Comparison of ENCODE assay signal across 2 cellular contexts in genomic region chr6:157519255-157520116, GRCh38.
A peak's percentile ranks its signal among the peaks of the same experiment; 100 is the strongest.
TF ChIP-seq lines count a peak whose summit lies in the region.

No MANE protein-coding gene starts in this region.

TF ChIP-seq in HCT116, 20 proteins besides CTCF, POLR2A, EP300 and RAD21 (continued from another document):
- TF ChIP-seq REST (IDR thresholded peaks at IDR 0.05; ENCODE audit: low read depth): no peak
- no peak for TF ChIP-seq ELF1 (IDR thresholded peaks at IDR 0.05; ENCODE audit: borderline replicate concordance, low read depth)
- TF ChIP-seq ZBTB33 (IDR thresholded peaks at IDR 0.05; ENCODE audit: extremely low read depth, insufficient replicate concordance, low read length): no peak
- TF ChIP-seq FOSL1 (IDR thresholded peaks at IDR 0.05; ENCODE audit: low read depth): no peak
- TF ChIP-seq ZNF274 (IDR thresholded peaks at IDR 0.05; ENCODE audit: low read depth, low read length): no peak
- TF ChIP-seq POLR2AphosphoS5 (IDR thresholded peaks at IDR 0.05; ENCODE audit: low read depth, low read length): no peak
- no peak for TF ChIP-seq MAX (IDR thresholded peaks at IDR 0.05)
- TF ChIP-seq SRF (IDR thresholded peaks at IDR 0.05; ENCODE audit: low read depth): no peak
- TF ChIP-seq JUND (IDR thresholded peaks at IDR 0.05): no peak
- no peak for TF ChIP-seq SP1 (IDR thresholded peaks at IDR 0.05; ENCODE audit: low read depth)
- TF ChIP-seq TCF7L2 (IDR thresholded peaks at IDR 0.05; ENCODE audit: borderline replicate concordance, extremely low read depth, insufficient read depth, insufficient read length): no peak
- no peak for TF ChIP-seq CEBPB (IDR thresholded peaks at IDR 0.05; ENCODE audit: low read depth)
- no peak for TF ChIP-seq ZFX (IDR thresholded peaks at IDR 0.05)
- TF ChIP-seq YY1 (IDR thresholded peaks at IDR 0.05; ENCODE audit: extremely low read depth, insufficient replicate concordance, low read depth, low read length): no peak
- TF ChIP-seq ATF3 (IDR thresholded peaks at IDR 0.05): no peak

TF ChIP-seq in K562, 482 proteins besides CTCF, POLR2A, EP300 and RAD21 (continued from another document and continues in another):
- TF ChIP-seq TAF1 (IDR thresholded peaks at IDR 0.05; ENCODE audit: control insufficient read depth, extremely low read depth, insufficient read depth, low read length, severe bottlenecking) (no peak), SOX6 (IDR thresholded peaks at IDR 0.05) (no peak), ZFPM2 (CRISPR knock-in tag; IDR thresholded peaks at IDR 0.05) (no peak), ZNF444 (CRISPR knock-in tag; IDR thresholded peaks at IDR 0.05) (no peak), ZNF436 (CRISPR knock-in tag; IDR thresholded peaks at IDR 0.05) (no peak), CC2D1A (IDR thresholded peaks at IDR 0.05) (no peak), JUNB (CRISPR knock-in tag; conservative IDR thresholded peaks at IDR 0.05) (no peak), NKRF (IDR thresholded peaks at IDR 0.05; ENCODE audit: borderline replicate concordance) (no peak), MYC (IDR thresholded peaks at IDR 0.05; ENCODE audit: low read depth, low read length) (no peak), MYC (CRISPR knock-in tag; IDR thresholded peaks at IDR 0.05; ENCODE audit: borderline replicate concordance, low read depth) (no peak), RBM14 (IDR thresholded peaks at IDR 0.05; ENCODE audit: borderline replicate concordance, insufficient read depth, low read depth, low read length) (no peak), ZNF431 (CRISPR knock-in tag; IDR thresholded peaks at IDR 0.05) (no peak), VEZF1 (CRISPR knock-in tag; IDR thresholded peaks at IDR 0.05) (no peak), MXI1 (IDR thresholded peaks at IDR 0.05; ENCODE audit: low read depth, low read length) (no peak), ZSCAN32 (CRISPR knock-in tag; IDR thresholded peaks at IDR 0.05) (no peak), TSHZ1 (CRISPR knock-in tag; IDR thresholded peaks at IDR 0.05) (no peak), ZNF717 (CRISPR knock-in tag; IDR thresholded peaks at IDR 0.05) (no peak), ATF4 (CRISPR knock-in tag; IDR thresholded peaks at IDR 0.05) (no peak), THRA (IDR thresholded peaks at IDR 0.05) (no peak), HMBOX1 (IDR thresholded peaks at IDR 0.05) (no peak), ZEB2 (IDR thresholded peaks at IDR 0.05) (0 out of 2 replicates have a peak, but pooled peaks have one; percentile 11), ZNF589 (CRISPR knock-in tag; IDR thresholded peaks at IDR 0.05; ENCODE audit: low read depth) (no peak), ZNF3 (CRISPR knock-in tag; IDR thresholded peaks at IDR 0.05) (no peak), FOXP4 (CRISPR knock-in tag; IDR thresholded peaks at IDR 0.05; ENCODE audit: borderline replicate concordance) (no peak), FOSL1 (tag; conservative IDR thresholded peaks at IDR 0.05) (no peak; the same call in 1 of the 2 replicates), GTF2A2 (tag; IDR thresholded peaks at IDR 0.05) (no peak), ZKSCAN1 (IDR thresholded peaks at IDR 0.05; ENCODE audit: low read depth, low read length) (no peak), ZNF445 (CRISPR knock-in tag; IDR thresholded peaks at IDR 0.05; ENCODE audit: low read depth) (no peak), STAT5A (IDR thresholded peaks at IDR 0.05; ENCODE audit: borderline replicate concordance, low read length) (no peak), PTRF (tag; IDR thresholded peaks at IDR 0.05) (0 out of 2 replicates have a peak, but pooled peaks have one; percentile 15), JUND (IDR thresholded peaks at IDR 0.05; ENCODE audit: borderline replicate concordance, low read depth, low read length) (no peak), JUND (tag; IDR thresholded peaks at IDR 0.05; ENCODE audit: borderline replicate concordance, low read depth, low read length) (no peak; the same call in 2 of the 3 replicates), SFPQ (IDR thresholded peaks at IDR 0.05; ENCODE audit: low read depth, low read length) (no peak), ZNF696 (CRISPR knock-in tag; conservative IDR thresholded peaks at IDR 0.05) (no peak), XRCC4 (IDR thresholded peaks at IDR 0.05; ENCODE audit: extremely low read depth, insufficient read depth, insufficient read length) (no peak), ZNF785 (CRISPR knock-in tag; IDR thresholded peaks at IDR 0.05) (no peak), RBM25 (IDR thresholded peaks at IDR 0.05; ENCODE audit: low read depth, low read length, severe bottlenecking) (no peak), ILF3 (IDR thresholded peaks at IDR 0.05; ENCODE audit: borderline replicate concordance) (no peak), THRB (CRISPR knock-in tag; conservative IDR thresholded peaks at IDR 0.05) (no peak), ZNF408 (CRISPR knock-in tag; IDR thresholded peaks at IDR 0.05; ENCODE audit: low read depth) (no peak), FOXK1 (CRISPR knock-in tag; IDR thresholded peaks at IDR 0.05; ENCODE audit: borderline replicate concordance) (no peak), ZNF316 (IDR thresholded peaks at IDR 0.05) (no peak), CHD4 (IDR thresholded peaks at IDR 0.05; ENCODE audit: insufficient read depth, insufficient replicate concordance, low read depth, low read length, poor library complexity, severe bottlenecking) (no peak), KLF6 (CRISPR knock-in tag; IDR thresholded peaks at IDR 0.05; ENCODE audit: borderline replicate concordance) (no peak), CCNT2 (IDR thresholded peaks at IDR 0.05; ENCODE audit: borderline replicate concordance, extremely low read depth, insufficient read length, low read depth, low read length) (no peak)
